ENCODE assay signal across 9 cellular contexts in the genomic region with DNA sequence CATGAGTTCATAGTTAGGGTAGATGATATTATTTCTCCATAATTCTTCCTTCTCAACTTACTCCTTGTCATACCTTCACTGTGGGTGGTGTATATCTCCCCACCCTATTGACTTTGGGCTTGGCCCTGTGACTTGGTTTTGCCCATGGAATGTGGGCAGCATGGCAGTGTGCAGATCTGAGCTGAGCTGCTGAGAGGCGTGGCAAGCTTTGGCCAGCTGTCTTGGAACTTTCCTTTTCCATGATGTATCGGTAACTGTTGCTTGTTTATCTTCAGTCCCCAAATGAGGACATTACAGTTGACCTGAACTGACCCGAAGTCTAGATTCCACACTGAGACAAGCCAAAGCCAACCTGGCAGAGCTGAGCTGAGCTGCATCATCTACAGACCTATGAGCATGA.
A peak's percentile ranks its signal among the peaks of the same experiment; 100 is the strongest.
DNase-seq lines count a peak whose midpoint lies in the region; ATAC-seq and TF ChIP-seq lines count a peak whose summit lies in the region.
"Had no signal": no experiment of that assay in that cellular context is flagged by ENCODE, and none has a peak within 500 bp of the region (broad histone marks: within the 10 kb centered on the region; RNA-seq: fewer than 3 reads in every experiment).

No MANE protein-coding gene starts in this region.

- intact Hi-C loops in psoas muscle (cut with DNase I): loop anchor here (5.0 kb wide), 2 partner anchors 37 to 122 kb away; no protein-coding TSS in a partner anchor

- H3K4me2 ChIP-seq in osteoblast (ENCODE audit: insufficient read depth, low read length): no peak overlapping the region

- H3K4me1 ChIP-seq in psoas muscle: peaks cover 48% of the 10 kb centered on the region
- peaks cover 22% of the 10 kb centered on the region for H3K4me1 ChIP-seq in osteoblast (ENCODE audit: insufficient read depth, low read length)

- no peaks in the 10 kb centered on the region for H3K27me3 ChIP-seq in psoas muscle (ENCODE audit: insufficient read depth in 3 of 3, low read length in 2 of 3)
- no peaks in the 10 kb centered on the region for H3K27me3 ChIP-seq in osteoblast (ENCODE audit: insufficient read depth, low read length)
- H3K27me3 ChIP-seq: sigmoid colon had no signal

- ATAC-seq in psoas muscle (peak; percentile 81 to 92 (median 90)), GM19023 (IDR thresholded peaks at IDR 0.05; ENCODE audit: unreplicated experiment) (no peak), HG03175 (IDR thresholded peaks at IDR 0.05; ENCODE audit: unreplicated experiment) (no peak)

- H3K4me3 ChIP-seq in psoas muscle: no peak overlapping the region
- no peak overlapping the region for H3K4me3 ChIP-seq in osteoblast (ENCODE audit: insufficient read depth, low read length)
- H3K4me3 ChIP-seq: sigmoid colon had no signal

- WGBS in psoas muscle, 3 donors: 7 to 17% (median 7%) methylated on average over 3 of the region's 3 CpGs

- DNase-seq in Daoy (ENCODE audit: low read depth) (peak; percentile 65), RPMI7951 (ENCODE audit: low read depth) (peak; percentile 82), epithelial cell of prostate (ENCODE audit: low read depth, low spot score) (peak; percentile 12), psoas muscle (peak; percentile 31 to 81), osteoblast (ENCODE audit: insufficient read length, low spot score, missing footprints) (no peak), NCI-H146 (lab: John Stamatoyannopoulos, UW) (no peak)
- DNase-seq: sigmoid colon had no signal

- no peak overlapping the region for H2AFZ ChIP-seq in osteoblast (ENCODE audit: low read length)

- TF ChIP-seq CTCF in psoas muscle (IDR thresholded peaks at IDR 0.05) (no peak), osteoblast (IDR thresholded peaks at IDR 0.05; ENCODE audit: extremely low read depth, low read depth, low read length) (no peak)

- peak overlapping the region; percentile 75 for H3K27ac ChIP-seq in epithelial cell of prostate
- H3K27ac ChIP-seq in psoas muscle: peak overlapping the region; percentile 82
- H3K27ac ChIP-seq in osteoblast (ENCODE audit: low read depth, low read length): no peak overlapping the region

- H3K79me2 ChIP-seq in osteoblast (ENCODE audit: insufficient read depth, low read length): no peaks in the 10 kb centered on the region

- H4K20me1 ChIP-seq in osteoblast (ENCODE audit: insufficient read depth, low read length): peaks cover 3% of the 10 kb centered on the region

- H3K36me3 ChIP-seq in psoas muscle (ENCODE audit: insufficient read depth in 1 of 2, low read depth in 1 of 2) (no peaks in the 10 kb centered on the region), osteoblast (ENCODE audit: insufficient read depth, low read length) (no peaks in the 10 kb centered on the region)
- H3K36me3 ChIP-seq: sigmoid colon had no signal

- peaks cover 8% of the 10 kb centered on the region for H3K9me3 ChIP-seq in psoas muscle
- H3K9me3 ChIP-seq in osteoblast (ENCODE audit: low read depth, low read length): peaks cover 3% of the 10 kb centered on the region
- H3K9me3 ChIP-seq: sigmoid colon had no signal

Comparison
In these comparisons a context has a peak if more than half of its experiments do, and no peak if none do; other contexts are left out.
1. DNase-seq: peak in Daoy (single experiment), RPMI7951 (single experiment), epithelial cell of prostate (single experiment) and psoas muscle (2 of 2); none in osteoblast (single experiment) and NCI-H146 (single experiment).
2. ATAC-seq: peak in psoas muscle (4 of 4); none in GM19023 (single experiment) and HG03175 (single experiment).